Comparison of ENCODE assay signal across 23 cellular contexts in the genomic region with DNA sequence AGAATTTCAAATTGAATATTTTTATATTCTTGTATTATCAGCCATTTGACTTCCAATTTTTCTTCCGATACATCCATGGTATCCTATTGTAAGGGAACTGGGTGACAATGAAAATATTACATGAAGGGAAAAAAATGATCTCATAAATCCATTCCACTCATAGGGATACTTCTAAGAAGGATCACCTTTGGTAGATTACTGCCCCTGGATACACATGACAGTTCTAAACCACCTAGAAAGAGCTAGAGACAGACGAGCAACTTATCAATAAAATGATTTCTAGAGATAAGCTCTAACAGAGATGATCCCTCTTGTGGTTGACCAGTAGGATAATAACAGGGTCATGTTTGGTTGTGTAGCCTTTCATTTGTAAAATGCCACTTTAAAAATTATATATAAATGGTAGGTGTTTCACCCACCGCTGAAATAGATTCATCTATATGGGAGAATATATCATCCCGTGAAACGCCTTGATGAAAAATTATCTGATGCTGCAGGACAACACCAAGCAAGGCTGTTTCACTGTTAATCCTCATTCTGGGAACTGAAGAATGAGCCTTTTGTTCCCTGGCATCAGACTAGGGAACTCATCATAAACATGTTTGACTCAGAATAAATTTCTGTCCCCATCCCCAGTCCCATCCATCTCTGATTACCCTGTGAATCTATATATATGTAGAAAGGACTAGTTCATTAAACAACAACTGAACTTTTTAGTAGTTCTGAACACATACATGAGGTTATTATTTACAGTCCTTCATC.
DNase-seq lines count a peak whose midpoint lies in the region; ATAC-seq, FAIRE-seq and TF ChIP-seq lines count a peak whose summit lies in the region.
"Had no signal": no experiment of that assay in that cellular context is flagged by ENCODE, and none has a peak within 500 bp of the region (broad histone marks: within the 10 kb centered on the region; RNA-seq: fewer than 3 reads in every experiment).

No MANE protein-coding gene starts in this region.

- H3K27ac ChIP-seq in astrocyte (ENCODE audit: low read depth, low read length), result no peak overlapping the region
- H3K27ac ChIP-seq: cardiac muscle cell, KMS-11, ovary, PC-9 had no signal

- no peak overlapping the region for H3K4me3 Mint-ChIP-seq in astrocyte (ENCODE audit: unreplicated experiment)
- H3K4me3 Mint-ChIP-seq: activated CD4-positive, alpha-beta memory T cell treated with anti-CD3 and anti-CD28 coated beads, Interleukin-2, amount 10 ng/mL, durations not matched to agents 7 days and 5 days; H9; naive thymus-derived CD8-positive, alpha-beta T cell; stimulated activated effector memory CD8-positive, alpha-beta T cell treated with anti-CD3 and anti-CD28 coated beads, Interleukin-12 subunit alpha, Interleukin-12 subunit beta, amount 100 ng/mL, for 72 hours; T-helper 2 cell treated with Interferon-gamma antibody and Interleukin-4, amounts not matched to agents 5 μg/mL and 100 μg/mL, for 36 hours had no signal

- H3K27ac Mint-ChIP-seq in astrocyte (ENCODE audit: unreplicated experiment), result peak overlapping the region; percentile 12
- H3K27ac Mint-ChIP-seq: activated CD4-positive, alpha-beta memory T cell treated with anti-CD3 and anti-CD28 coated beads, Interleukin-2, amount 10 ng/mL, durations not matched to agents 7 days and 5 days; CD4-positive, CD25-positive, alpha-beta regulatory T cell; naive thymus-derived CD8-positive, alpha-beta T cell; stimulated activated effector memory CD8-positive, alpha-beta T cell treated with anti-CD3 and anti-CD28 coated beads, Interleukin-12 subunit alpha, Interleukin-12 subunit beta, amount 100 ng/mL, for 72 hours; T-helper 2 cell treated with Interferon-gamma antibody and Interleukin-4, amounts not matched to agents 5 μg/mL and 100 μg/mL, for 36 hours had no signal

- H3K4me1 ChIP-seq in astrocyte (ENCODE audit: insufficient read depth, low read length), result peaks cover 35% of the 10 kb centered on the region

- FAIRE-seq in D721Med (lab: Jason Lieb, UNC) (peak; percentile 100), astrocyte (lab: Jason Lieb, UNC) (no peak)
- FAIRE-seq: GM12892 had no signal

- peaks cover 2% of the 10 kb centered on the region for H3K36me3 Mint-ChIP-seq in astrocyte (ENCODE audit: low read depth, unreplicated experiment)
- H3K36me3 Mint-ChIP-seq: CD4-positive, CD25-positive, alpha-beta regulatory T cell; naive thymus-derived CD8-positive, alpha-beta T cell; stimulated activated effector memory CD8-positive, alpha-beta T cell treated with anti-CD3 and anti-CD28 coated beads, Interleukin-12 subunit alpha, Interleukin-12 subunit beta, amount 100 ng/mL, for 72 hours had no signal

- TF ChIP-seq CTCF in D721Med (IDR thresholded peaks at IDR 0.05; ENCODE audit: insufficient read depth, missing control alignments) (no peak), astrocyte (IDR thresholded peaks at IDR 0.05; ENCODE audit: insufficient read depth, low read depth, low read length) (no peak)

- H3K27me3 Mint-ChIP-seq in astrocyte (ENCODE audit: low read depth, unreplicated experiment), result no peaks in the 10 kb centered on the region
- H3K27me3 Mint-ChIP-seq: activated CD4-positive, alpha-beta memory T cell treated with anti-CD3 and anti-CD28 coated beads, Interleukin-2, amount 10 ng/mL, durations not matched to agents 7 days and 5 days had no signal

- no peaks in the 10 kb centered on the region for H3K27me3 ChIP-seq in astrocyte (ENCODE audit: insufficient read depth, low read length)
- H3K27me3 ChIP-seq: cardiac muscle cell, ovary had no signal

- no peak overlapping the region for H3K4me3 ChIP-seq in astrocyte (ENCODE audit: insufficient read depth, low read depth, low read length)
- H3K4me3 ChIP-seq: cardiac muscle cell, ovary, PC-9 had no signal

- no peak overlapping the region for H3K9ac ChIP-seq in astrocyte (ENCODE audit: low read length)
- H3K9ac ChIP-seq: KMS-11 had no signal

- H3K9me3 Mint-ChIP-seq in astrocyte (ENCODE audit: unreplicated experiment), result no peaks in the 10 kb centered on the region
- H3K9me3 Mint-ChIP-seq: activated CD4-positive, alpha-beta memory T cell treated with anti-CD3 and anti-CD28 coated beads, Interleukin-2, amount 10 ng/mL, durations not matched to agents 7 days and 5 days; H9; naive thymus-derived CD8-positive, alpha-beta T cell; stimulated activated effector memory CD8-positive, alpha-beta T cell treated with anti-CD3 and anti-CD28 coated beads, Interleukin-12 subunit alpha, Interleukin-12 subunit beta, amount 100 ng/mL, for 72 hours; T-helper 2 cell treated with Interferon-gamma antibody and Interleukin-4, amounts not matched to agents 5 μg/mL and 100 μg/mL, for 36 hours had no signal

- no peak overlapping the region for H3K4me2 ChIP-seq in astrocyte (ENCODE audit: low read length)
- H3K4me2 ChIP-seq: KMS-11, PC-9 had no signal

- no peaks in the 10 kb centered on the region for H3K9me3 ChIP-seq in astrocyte (ENCODE audit: insufficient read depth, low read depth, low read length)
- H3K9me3 ChIP-seq: ovary had no signal

- peaks cover 35% of the 10 kb centered on the region for H3K4me1 Mint-ChIP-seq in astrocyte (ENCODE audit: low read depth, unreplicated experiment)
- H3K4me1 Mint-ChIP-seq: activated CD4-positive, alpha-beta memory T cell treated with anti-CD3 and anti-CD28 coated beads, Interleukin-2, amount 10 ng/mL, durations not matched to agents 7 days and 5 days; naive thymus-derived CD8-positive, alpha-beta T cell; stimulated activated effector memory CD8-positive, alpha-beta T cell treated with anti-CD3 and anti-CD28 coated beads, Interleukin-12 subunit alpha, Interleukin-12 subunit beta, amount 100 ng/mL, for 72 hours had no signal

- no peaks in the 10 kb centered on the region for H4K20me1 ChIP-seq in astrocyte (ENCODE audit: insufficient read depth, low read length)

- no peak overlapping the region for H2AFZ ChIP-seq in astrocyte (ENCODE audit: low read depth, low read length)
- H2AFZ ChIP-seq: PC-9 had no signal

- no peak for DNase-seq in D721Med (ENCODE audit: insufficient read length, low spot score)
- peak; percentile 42 for DNase-seq in NCI-H2227 (lab: John Stamatoyannopoulos, UW; ENCODE audit: unreplicated experiment)
- DNase-seq in astrocyte (ENCODE audit: low read depth), result no peak
- peak; percentile 95 for DNase-seq in pons (ENCODE audit: low spot score)
- no peak for DNase-seq in activated CD8-positive, alpha-beta memory T cell treated with anti-CD3 and anti-CD28 coated beads for 24 hours
- no peak for DNase-seq in SW 1271 (lab: John Stamatoyannopoulos, UW)
- DNase-seq: activated CD4-positive, alpha-beta memory T cell treated with anti-CD3 and anti-CD28 coated beads, Interleukin-2, amount 10 ng/mL, durations not matched to agents 7 days and 5 days; activated gamma-delta T cell treated with Interleukin-2 at 50 U/mL for 16 hours; CD4-positive, CD25-positive, alpha-beta regulatory T cell; H9; kidney glomerular epithelial cell; mesendoderm; naive thymus-derived CD8-positive, alpha-beta T cell; NCI-H82; ovary; PC-9 had no signal

- peaks cover 90% of the 10 kb centered on the region for H3K79me2 ChIP-seq in astrocyte (ENCODE audit: insufficient read depth, low read length)

- no peaks in the 10 kb centered on the region for H3K36me3 ChIP-seq in astrocyte (ENCODE audit: insufficient read depth, low read length)
- H3K36me3 ChIP-seq: cardiac muscle cell, ovary had no signal

- no peak for ATAC-seq in HG03460 (IDR thresholded peaks at IDR 0.05; ENCODE audit: unreplicated experiment)
- ATAC-seq: naive thymus-derived CD8-positive, alpha-beta T cell; sciatic nerve; stimulated activated effector memory CD8-positive, alpha-beta T cell treated with anti-CD3 and anti-CD28 coated beads, Interleukin-12 subunit alpha, Interleukin-12 subunit beta, amount 100 ng/mL, for 72 hours had no signal

Comparison
In these comparisons a context has a peak if more than half of its experiments do, and no peak if none do; other contexts are left out.
1. DNase-seq: peak in NCI-H2227 (single experiment) and pons (single experiment); none in D721Med (single experiment), astrocyte (single experiment), activated CD8-positive, alpha-beta memory T cell treated with anti-CD3 and anti-CD28 coated beads for 24 hours (single experiment) and SW 1271 (0 of 2).